9 cellular contexts compared by ENCODE assay signal in the genomic region with DNA sequence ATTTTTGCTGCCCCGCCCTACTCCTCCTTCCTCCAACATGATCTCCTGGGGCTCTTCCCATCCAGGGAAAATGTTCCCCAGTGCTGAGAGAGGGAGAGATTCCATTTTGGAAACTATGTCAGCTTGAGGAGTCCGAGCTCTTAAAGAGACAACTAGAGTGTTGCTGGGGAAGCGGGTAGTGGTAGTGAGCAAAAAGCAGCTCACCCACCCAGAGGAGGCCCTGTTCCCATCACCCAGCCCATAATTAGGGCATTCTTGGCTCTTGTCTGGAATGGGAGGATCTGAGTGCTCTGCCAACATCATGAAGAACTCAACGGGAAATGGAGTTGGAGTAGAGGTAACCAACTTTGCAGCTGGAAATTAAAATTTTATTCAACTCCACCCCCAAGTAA. TPM values are rescaled to one million over a fixed set of nuclear protein-coding genes. Genes with fewer than 3 reads are reported as not detected.
DNase-seq lines count a peak whose midpoint lies in the region; ATAC-seq and TF ChIP-seq lines count a peak whose summit lies in the region.
"Had no signal": no experiment of that assay in that cellular context is flagged by ENCODE, and none has a peak within 500 bp of the region (broad histone marks: within the 10 kb centered on the region; RNA-seq: fewer than 3 reads in every experiment).

No MANE protein-coding gene starts in this region.

- peak overlapping the region; percentile 87 for H3K4me3 Mint-ChIP-seq in T-helper 2 cell treated with Interferon-gamma antibody and Interleukin-4, amounts not matched to agents 5 μg/mL and 100 μg/mL, for 36 hours

- H3K79me1 ChIP-seq in mesendoderm (ENCODE audit: low read length) = no peaks in the 10 kb centered on the region

- H3K36me3 ChIP-seq in breast epithelium (no peaks in the 10 kb centered on the region), mesendoderm (ENCODE audit: control insufficient read depth, insufficient read depth, low read length) (no peaks in the 10 kb centered on the region), thyroid gland (no peaks in the 10 kb centered on the region)

- no peak overlapping the region for H2BK15ac ChIP-seq in mesendoderm (replicated peaks; ENCODE audit: low read depth)

- peak overlapping the region; percentile 88 for H3K27ac Mint-ChIP-seq in T-helper 2 cell treated with Interferon-gamma antibody and Interleukin-4, amounts not matched to agents 5 μg/mL and 100 μg/mL, for 36 hours

- no peak overlapping the region for H4K5ac ChIP-seq in mesendoderm (ENCODE audit: low read length)

- H4K8ac ChIP-seq in mesendoderm (ENCODE audit: low read depth, low read length) = no peak overlapping the region

- H3K27me3 ChIP-seq in breast epithelium (no peaks in the 10 kb centered on the region), mesendoderm (ENCODE audit: insufficient read depth, low read length, poor library complexity) (no peaks in the 10 kb centered on the region), thyroid gland (no peaks in the 10 kb centered on the region), foreskin keratinocyte (no peaks in the 10 kb centered on the region)

- H3K9ac ChIP-seq in mesendoderm (ENCODE audit: low read length) = peak overlapping the region; percentile 18

- H3K79me2 ChIP-seq in mesendoderm (ENCODE audit: control insufficient read depth, insufficient read depth, low read length) = no peaks in the 10 kb centered on the region

- TF ChIP-seq POLR2A in breast epithelium (IDR thresholded peaks at IDR 0.05) = no peak
- no peak for TF ChIP-seq POLR2A in thyroid gland (IDR thresholded peaks at IDR 0.05)

- DNase-seq in T-helper 2 cell treated with Interferon-gamma antibody and Interleukin-4, amounts not matched to agents 5 μg/mL and 100 μg/mL, for 36 hours (ENCODE audit: low spot score) = no peak
- DNase-seq in T-helper 2 cell (no peak), breast epithelium (ENCODE audit: low spot score in 2 of 2) (peak; percentile 33 to 41), mesendoderm (no peak), thyroid gland (no peak), epidermal melanocyte (ENCODE audit: insufficient read length, low spot score) (no peak), foreskin keratinocyte (no peak)
- no peak for DNase-seq in activated CD4-positive, CD25-positive, alpha-beta regulatory T cell (lab: John Stamatoyannopoulos, UW)
- DNase-seq: cortex of kidney had no signal

- H3K4me3 ChIP-seq in breast epithelium (peak overlapping the region in 2 of 3 donors; percentile 50 to 63), mesendoderm (ENCODE audit: low read length) (no peak overlapping the region), thyroid gland (replicated peaks in 1 of 3) (no peak overlapping the region)

- no peak for ATAC-seq in foreskin keratinocyte

- H3K27ac ChIP-seq in breast epithelium = peak overlapping the region; percentile 98 to 99
- H3K27ac ChIP-seq in mesendoderm (ENCODE audit: low read depth, low read length) = no peak overlapping the region
- peak overlapping the region; percentile 54 to 94 (median 93) for H3K27ac ChIP-seq in thyroid gland
- H3K27ac ChIP-seq in foreskin keratinocyte = no peak overlapping the region

- H3K27me3 Mint-ChIP-seq in T-helper 2 cell treated with Interferon-gamma antibody and Interleukin-4, amounts not matched to agents 5 μg/mL and 100 μg/mL, for 36 hours (ENCODE audit: low read depth) = peaks cover 3% of the 10 kb centered on the region

- no peak overlapping the region for H3K4me2 ChIP-seq in mesendoderm (ENCODE audit: low read length)

- H2AK5ac ChIP-seq in mesendoderm (ENCODE audit: low read length) = no peak overlapping the region

- no peaks in the 10 kb centered on the region for H3K36me3 Mint-ChIP-seq in T-helper 2 cell treated with Interferon-gamma antibody and Interleukin-4, amounts not matched to agents 5 μg/mL and 100 μg/mL, for 36 hours (ENCODE audit: low read depth)

- H3K4me1 ChIP-seq in breast epithelium = peaks cover 1 to 57% of the 10 kb centered on the region in 2 donors
- peaks cover 12% of the 10 kb centered on the region for H3K4me1 ChIP-seq in mesendoderm (ENCODE audit: control insufficient read depth, low read depth, low read length)
- H3K4me1 ChIP-seq in thyroid gland = peaks cover 50 to 71% of the 10 kb centered on the region in 2 donors
- H3K4me1 ChIP-seq in foreskin keratinocyte = peaks cover 21% of the 10 kb centered on the region

- peaks cover 47% of the 10 kb centered on the region for H3K4me1 Mint-ChIP-seq in T-helper 2 cell treated with Interferon-gamma antibody and Interleukin-4, amounts not matched to agents 5 μg/mL and 100 μg/mL, for 36 hours (ENCODE audit: low read depth)

- H2BK120ac ChIP-seq in mesendoderm (ENCODE audit: low read depth, low read length) = no peak overlapping the region

- no peak overlapping the region for H3K4ac ChIP-seq in mesendoderm (ENCODE audit: low read depth, low read length)

- H3K9me3 ChIP-seq in breast epithelium (no peaks in the 10 kb centered on the region), thyroid gland (no peaks in the 10 kb centered on the region)

- intact Hi-C loops in breast epithelium (cut with DNase I; ENCODE audit: low total_unique reads) = loop anchor here (10.0 kb wide), 1 partner anchor 48 kb away; a partner anchor contains a TSS
- intact Hi-C loops in thyroid gland (cut with DNase I) = no loop called here

- H2BK5ac ChIP-seq in mesendoderm (ENCODE audit: low read length) = no peak overlapping the region

- H3K23ac ChIP-seq in mesendoderm (ENCODE audit: low read length) = no peak overlapping the region

- no peak overlapping the region for H3K18ac ChIP-seq in mesendoderm (ENCODE audit: low read length)

- no CpG with 5 or more reads among the region's 4 CpGs for WGBS in mesendoderm (ENCODE audit: extremely low coverage, insufficient coverage, low lambda C conversion rate)
- WGBS in thyroid gland, 2 donors = 41 to 48% methylated on average over 4 of the region's 4 CpGs

- H3K9me3 Mint-ChIP-seq in T-helper 2 cell treated with Interferon-gamma antibody and Interleukin-4, amounts not matched to agents 5 μg/mL and 100 μg/mL, for 36 hours = no peaks in the 10 kb centered on the region

- TF ChIP-seq CTCF in breast epithelium (IDR thresholded peaks at IDR 0.05) (no peak), thyroid gland (IDR thresholded peaks at IDR 0.05) (no peak), foreskin keratinocyte (conservative IDR thresholded peaks at IDR 0.05) (no peak)

- peak overlapping the region; percentile 60 for H3K56ac ChIP-seq in mesendoderm (ENCODE audit: low read length)

RNA-seq across cellular contexts. Expression of a gene that starts 9.1 kb away (rescaled TPM):
- total RNA-seq in breast epithelium = 10 to 100 TPM; 49.3 to 79.3 (median 78.2) TPM
- polyA plus RNA-seq in mesendoderm (2013, experiment 1 of 2) = 40.3 TPM
- polyA plus RNA-seq in mesendoderm (2013, experiment 2 of 2) = 40.9 TPM
- 100 to 1,000 TPM in 1 of 4 donors, 10 to 100 TPM in 3; 69.9 to 101 (median 80.4) TPM for total RNA-seq in thyroid gland
- 57.7 and 60.6 TPM in 2 replicates for total RNA-seq in foreskin keratinocyte
- 35.5 and 44.6 TPM in 2 replicates for polyA plus RNA-seq in foreskin keratinocyte

RNA-seq across cellular contexts. Expression of a gene that starts 12.3 kb away (rescaled TPM):
- total RNA-seq in breast epithelium = 10 to 100 TPM in 1 of 3 donors, 1 to 10 TPM in 2; 8.8 to 10.5 (median 9.2) TPM
- 2.3 TPM for polyA plus RNA-seq in mesendoderm (2013, experiment 1 of 2)
- polyA plus RNA-seq in mesendoderm (2013, experiment 2 of 2) = 2.5 TPM
- 1 to 10 TPM; 3.4 to 9.9 (median 5.1) TPM for total RNA-seq in thyroid gland
- 5.7 and 6.1 TPM in 2 replicates for total RNA-seq in foreskin keratinocyte
- polyA plus RNA-seq in foreskin keratinocyte = 7.3 and 9.0 TPM in 2 replicates

RNA-seq across cellular contexts. Expression of a gene that starts 27.6 kb away (rescaled TPM):
- 10 to 100 TPM; 57.4 to 67.0 (median 65.1) TPM for total RNA-seq in breast epithelium
- 77.1 TPM for polyA plus RNA-seq in mesendoderm (2013, experiment 1 of 2)
- 77.4 TPM for polyA plus RNA-seq in mesendoderm (2013, experiment 2 of 2)
- 100 to 1,000 TPM in 1 of 4 donors, 10 to 100 TPM in 3; 88.2 to 103 (median 95.5) TPM for total RNA-seq in thyroid gland
- 34.7 and 35.6 TPM in 2 replicates for total RNA-seq in foreskin keratinocyte
- polyA plus RNA-seq in foreskin keratinocyte = 23.7 and 25.1 TPM in 2 replicates

RNA-seq across cellular contexts. Expression of a gene that starts 49.9 kb away (rescaled TPM):
- total RNA-seq in breast epithelium (10 to 100 TPM; 41.6 to 61.0 (median 48.1) TPM), thyroid gland (10 to 100 TPM; 34.0 to 52.9 (median 44.8) TPM), foreskin keratinocyte (7.2 and 7.9 TPM in 2 replicates)
- polyA plus RNA-seq in mesendoderm (2013, experiment 1 of 2) = 2.5 TPM
- polyA plus RNA-seq in mesendoderm (2013, experiment 2 of 2) = 2.9 TPM
- polyA plus RNA-seq in foreskin keratinocyte = 4.6 and 5.4 TPM in 2 replicates

RNA-seq across cellular contexts. Expression of a gene that starts 58.5 kb away (rescaled TPM):
- total RNA-seq in breast epithelium = 10 to 100 TPM; 50.7 to 74.7 (median 59.7) TPM
- 54.7 TPM for polyA plus RNA-seq in mesendoderm (2013, experiment 1 of 2)
- 54.0 TPM for polyA plus RNA-seq in mesendoderm (2013, experiment 2 of 2)
- total RNA-seq in thyroid gland = 10 to 100 TPM; 37.1 to 68.4 (median 56.6) TPM
- total RNA-seq in foreskin keratinocyte = 49.1 and 57.7 TPM in 2 replicates
- polyA plus RNA-seq in foreskin keratinocyte = 55.0 and 67.2 TPM in 2 replicates

Comparison
In these comparisons a context has a peak if more than half of its experiments do, and no peak if none do; other contexts are left out.
1. DNase-seq: peak in breast epithelium (2 of 2); none in T-helper 2 cell treated with Interferon-gamma antibody and Interleukin-4, amounts not matched to agents 5 μg/mL and 100 μg/mL, for 36 hours (single experiment), T-helper 2 cell (0 of 5), mesendoderm (single experiment), thyroid gland (0 of 2), epidermal melanocyte (single experiment), foreskin keratinocyte (0 of 2) and activated CD4-positive, CD25-positive, alpha-beta regulatory T cell (0 of 4).
2. H3K27ac ChIP-seq: peak in breast epithelium (2 of 2) and thyroid gland (3 of 3); none in mesendoderm (single experiment) and foreskin keratinocyte (single experiment).
3. H3K4me3 ChIP-seq: peak in breast epithelium (2 of 3); none in mesendoderm (single experiment) and thyroid gland (0 of 3).